1 cellular context compared by ENCODE assay signal in genomic region chr11:15918212-15918611, GRCh38.
TF ChIP-seq lines count a peak whose summit lies in the region.

No MANE protein-coding gene starts in this region.

TF ChIP-seq in GM23338, 12 proteins besides CTCF, POLR2A, EP300 and RAD21 (continued from another document):
- TF ChIP-seq EZH2 (IDR thresholded peaks at IDR 0.05; ENCODE audit: low read depth, unreplicated experiment) (no peak), STAT1 (IDR thresholded peaks at IDR 0.05; ENCODE audit: unreplicated experiment) (no peak), ETS1 (IDR thresholded peaks at IDR 0.05) (no peak), CREB1 (CRISPR knock-in tag; IDR thresholded peaks at IDR 0.05; ENCODE audit: low read depth) (no peak)
TF ChIP-seq in GM23338: peak in this region for 0.
